11 cellular contexts compared by ENCODE assay signal in genomic region chr12:113467514-113468364, GRCh38. TPM values are rescaled to one million over a fixed set of nuclear protein-coding genes. Genes with fewer than 3 reads are reported as not detected.
DNase-seq lines count a peak whose midpoint lies in the region; ATAC-seq, FAIRE-seq and TF ChIP-seq lines count a peak whose summit lies in the region.
"Had no signal": no experiment of that assay in that cellular context is flagged by ENCODE, and none has a peak within 500 bp of the region (broad histone marks: within the 10 kb centered on the region; RNA-seq: fewer than 3 reads in every experiment).

No MANE protein-coding gene starts in this region.

- no peak for ATAC-seq in gastrocnemius medialis
- ATAC-seq in activated CD4-positive, alpha-beta T cell treated with anti-CD3 and anti-CD28 coated beads for 36 hours = no peak

- no peak for TF ChIP-seq POLR2A in GM12891 (IDR thresholded peaks at IDR 0.05; ENCODE audit: low read depth, low read length)
- TF ChIP-seq POLR2A in gastrocnemius medialis (IDR thresholded peaks at IDR 0.05) = no peak

- no peak for FAIRE-seq in GM12891 (lab: Jason Lieb, UNC)

- H3K36me3 Mint-ChIP-seq in activated CD4-positive, alpha-beta T cell treated with anti-CD3 and anti-CD28 coated beads for 36 hours (ENCODE audit: low read depth) = no peaks in the 10 kb centered on the region
- H3K36me3 Mint-ChIP-seq: activated naive CD4-positive, alpha-beta T cell treated with anti-CD3 and anti-CD28 coated beads, Interleukin-2, amount 50 U/mL, for 24 hours had no signal

- H3K36me3 ChIP-seq in NT2/D1 (ENCODE audit: insufficient read depth, insufficient read length, low read length) = no peaks in the 10 kb centered on the region
- H3K36me3 ChIP-seq in gastrocnemius medialis = no peaks in the 10 kb centered on the region
- H3K36me3 ChIP-seq: neutrophil, SJCRH30 had no signal

- peaks cover 64% of the 10 kb centered on the region for H3K27me3 Mint-ChIP-seq in activated CD4-positive, alpha-beta T cell treated with anti-CD3 and anti-CD28 coated beads for 36 hours

- H3K27ac Mint-ChIP-seq in activated CD4-positive, alpha-beta T cell treated with anti-CD3 and anti-CD28 coated beads for 36 hours = no peak overlapping the region
- H3K27ac Mint-ChIP-seq: activated naive CD4-positive, alpha-beta T cell treated with anti-CD3 and anti-CD28 coated beads, Interleukin-2, amount 50 U/mL, for 24 hours had no signal

- intact Hi-C loops in gastrocnemius medialis (cut with DNase I; ENCODE audit: low total_unique reads) = no loop called here
- intact Hi-C loops in activated CD4-positive, alpha-beta T cell treated with anti-CD3 and anti-CD28 coated beads for 36 hours (cut with DNase I, micrococcal nuclease) = loop anchor here (2.0 to 10.0 kb wide), 5 partner anchors 13 to 1230 kb away; partner anchors contain the start of gene TBX3 (in 1 of the 2)

- H3K4me3 ChIP-seq in NT2/D1 (ENCODE audit: insufficient read length, low read depth) (peak overlapping the region; percentile 41), foreskin fibroblast (ENCODE audit: low read depth in 1 of 2, low read length in 2 of 2) (peak overlapping the region; percentile 24 to 38), gastrocnemius medialis (peak overlapping the region; percentile 6 to 39 (median 39))
- H3K4me3 ChIP-seq: SJCRH30 had no signal

- no peaks in the 10 kb centered on the region for H3K9me3 Mint-ChIP-seq in activated CD4-positive, alpha-beta T cell treated with anti-CD3 and anti-CD28 coated beads for 36 hours (ENCODE audit: low read depth)
- H3K9me3 Mint-ChIP-seq: activated naive CD4-positive, alpha-beta T cell treated with anti-CD3 and anti-CD28 coated beads, Interleukin-2, amount 50 U/mL, for 24 hours had no signal

- H3K27me3 ChIP-seq in NT2/D1 (ENCODE audit: insufficient read depth, insufficient read length) = peaks cover 100% of the 10 kb centered on the region
- H3K27me3 ChIP-seq in gastrocnemius medialis = peaks cover 91 to 99% (median 97%) of the 10 kb centered on the region in 3 donors

- TF ChIP-seq CTCF in foreskin fibroblast (IDR thresholded peaks at IDR 0.05; ENCODE audit: low read depth, low read length) (no peak), gastrocnemius medialis (IDR thresholded peaks at IDR 0.05 in 4 of 5, conservative IDR thresholded peaks at IDR 0.05 in 1 of 5) (no peak)

- POLR2A ChIA-PET in activated CD4-positive, alpha-beta T cell treated with anti-CD3 and anti-CD28 coated beads for 36 hours (lab: Charles Lee) = no interaction called here

- CTCF ChIA-PET in activated CD4-positive, alpha-beta T cell treated with anti-CD3 and anti-CD28 coated beads for 36 hours (lab: Charles Lee) = interaction anchor here (0.7 kb wide), 1 partner anchor 12 kb away, joined by 3 read pairs; no protein-coding TSS in a partner anchor

- H3K4me3 Mint-ChIP-seq in activated CD4-positive, alpha-beta T cell treated with anti-CD3 and anti-CD28 coated beads for 36 hours = no peak overlapping the region

- peak; percentile 25 for DNase-seq in GM12891 (ENCODE audit: insufficient read length, low spot score)
- DNase-seq in NT2/D1 (ENCODE audit: low read depth, low spot score) = no peak
- peak in 1 of 2 donors; percentile 12 for DNase-seq in foreskin fibroblast
- no peak for DNase-seq in gastrocnemius medialis
- no peak for DNase-seq in activated CD4-positive, alpha-beta T cell treated with anti-CD3 and anti-CD28 coated beads for 36 hours
- DNase-seq in NCI-H1694 (lab: John Stamatoyannopoulos, UW) = no peak
- no peak for DNase-seq in LoVo (ENCODE audit: low spot score)
- no peak for DNase-seq in HuH-7 (ENCODE audit: low spot score)
- DNase-seq: SJCRH30 had no signal

- H3K4me1 Mint-ChIP-seq in activated CD4-positive, alpha-beta T cell treated with anti-CD3 and anti-CD28 coated beads for 36 hours = peaks cover 18% of the 10 kb centered on the region

- in situ Hi-C loops in gastrocnemius medialis (cut with MboI; ENCODE audit: low sequenced_read_pairs in 4 of 4) = loop anchor here (25.0 kb wide), 1 partner anchor 445 kb away; no protein-coding TSS in a partner anchor

- no peak overlapping the region for H3K27ac ChIP-seq in gastrocnemius medialis
- H3K27ac ChIP-seq: neutrophil, SJCRH30 had no signal

- H3K9me3 ChIP-seq in NT2/D1 (ENCODE audit: insufficient read depth, low read length) (no peaks in the 10 kb centered on the region), gastrocnemius medialis (no peaks in the 10 kb centered on the region)
- H3K9me3 ChIP-seq: neutrophil, SJCRH30 had no signal

- peaks cover 51% of the 10 kb centered on the region for H3K4me1 ChIP-seq in NT2/D1 (ENCODE audit: insufficient read depth, insufficient read length)
- H3K4me1 ChIP-seq in gastrocnemius medialis = peaks cover 19 to 27% of the 10 kb centered on the region in 2 donors
- H3K4me1 ChIP-seq: SJCRH30 had no signal

- H3K9ac ChIP-seq in NT2/D1 (ENCODE audit: insufficient read length, low read depth) = peak overlapping the region; percentile 79

TF ChIP-seq in GM12891, 5 proteins besides CTCF, POLR2A, EP300 and RAD21:
- TF ChIP-seq POLR2AphosphoS5 (IDR thresholded peaks at IDR 0.05; ENCODE audit: low read depth, low read length) (no peak), PAX5 (IDR thresholded peaks at IDR 0.05; ENCODE audit: insufficient read depth, low read length, severe bottlenecking) (no peak), SPI1 (IDR thresholded peaks at IDR 0.05; ENCODE audit: low read depth, low read length) (no peak), POU2F2 (IDR thresholded peaks at IDR 0.05; ENCODE audit: low read depth, low read length) (no peak), TAF1 (IDR thresholded peaks at IDR 0.05; ENCODE audit: low read depth, low read length) (no peak)

RNA-seq across cellular contexts. Expression of gene LHX5, which starts 3.9 kb away (rescaled TPM):
- polyA plus RNA-seq in GM12891 (2012; ENCODE audit: low read depth, missing spikeins) = not detected
- total RNA-seq in gastrocnemius medialis = not detected
- total RNA-seq in activated CD4-positive, alpha-beta T cell treated with anti-CD3 and anti-CD28 coated beads for 36 hours = not detected
- total RNA-seq: SJCRH30 had no signal

RNA-seq across cellular contexts. Expression of gene SDSL, which starts 45.6 kb away (rescaled TPM):
- 4.1 TPM for polyA plus RNA-seq in GM12891 (2012; ENCODE audit: low read depth, missing spikeins)
- total RNA-seq in gastrocnemius medialis = 1 to 10 TPM in 1 of 4 donors, under 1 TPM in 2, not detected in 1; 0.91 to 1.4 (median 0.98) TPM
- total RNA-seq in activated CD4-positive, alpha-beta T cell treated with anti-CD3 and anti-CD28 coated beads for 36 hours = 1 to 10 TPM; 1.5 to 3.9 TPM
